ENCODE assay signal across 8 cellular contexts in genomic region chr2:175187378-175187777, GRCh38. TPM values are rescaled to one million over a fixed set of nuclear protein-coding genes. Genes with fewer than 3 reads are reported as not detected.
DNase-seq lines count a peak whose midpoint lies in the region; ATAC-seq and TF ChIP-seq lines count a peak whose summit lies in the region.

No MANE protein-coding gene starts in this region.

- peak; percentile 32 for DNase-seq in activated CD4-positive, alpha-beta T cell treated with anti-CD3 and anti-CD28 coated beads for 36 hours
- DNase-seq in activated CD4-positive, alpha-beta T cell treated with anti-CD3 and anti-CD28 coated beads, Interleukin-2, amount 50 U/mL, for 1 hour, result no peak
- DNase-seq in SW480 (ENCODE audit: low spot score) (peak; percentile 25), mucosa of descending colon (no peak), C1 segment of cervical spinal cord (lab: John Stamatoyannopoulos, UW) (no peak), RWPE1 (ENCODE audit: low spot score) (no peak), NOMO-1 treated with dmso at 0.1 percent for 144 hours (lab: John Stamatoyannopoulos, UW; ENCODE audit: unreplicated experiment) (no peak)

- H3K4me1 Mint-ChIP-seq in activated CD4-positive, alpha-beta T cell treated with anti-CD3 and anti-CD28 coated beads for 36 hours, result no peaks in the 10 kb centered on the region

- H3K4me3 Mint-ChIP-seq in activated CD4-positive, alpha-beta T cell treated with anti-CD3 and anti-CD28 coated beads for 36 hours, result no peak overlapping the region

- H3K36me3 Mint-ChIP-seq in activated CD4-positive, alpha-beta T cell treated with anti-CD3 and anti-CD28 coated beads for 36 hours (ENCODE audit: low read depth), result no peaks in the 10 kb centered on the region

- peaks cover 2% of the 10 kb centered on the region for H3K9me3 ChIP-seq in mucosa of descending colon

- H3K4me3 ChIP-seq in mucosa of descending colon, result no peak overlapping the region

- ATAC-seq in activated CD4-positive, alpha-beta T cell treated with anti-CD3 and anti-CD28 coated beads for 36 hours, result peak; percentile 71
- ATAC-seq in HG02642 (IDR thresholded peaks at IDR 0.05; ENCODE audit: poor library complexity, unreplicated experiment), result peak; percentile 65
- ATAC-seq in mucosa of descending colon, result peak; percentile 41

- TF ChIP-seq CTCF in mucosa of descending colon (IDR thresholded peaks at IDR 0.05) (no peak), RWPE1 (conservative IDR thresholded peaks at IDR 0.05; ENCODE audit: low read depth) (no peak)

- no peaks in the 10 kb centered on the region for H3K4me1 ChIP-seq in mucosa of descending colon (ENCODE audit: low read depth)

- POLR2A ChIA-PET in activated CD4-positive, alpha-beta T cell treated with anti-CD3 and anti-CD28 coated beads for 36 hours (lab: Charles Lee), result no interaction called here
- POLR2A ChIA-PET in RWPE1 (lab: Yijun Ruan, JAX; ENCODE audit: low non-redundant PET), result no interaction called here

- H3K9me3 Mint-ChIP-seq in activated CD4-positive, alpha-beta T cell treated with anti-CD3 and anti-CD28 coated beads for 36 hours (ENCODE audit: low read depth), result peaks cover 2% of the 10 kb centered on the region

- intact Hi-C loops in activated CD4-positive, alpha-beta T cell treated with anti-CD3 and anti-CD28 coated beads for 36 hours (cut with DNase I, micrococcal nuclease), result loop anchor here in 1 of 2 experiments (10.0 kb wide), 1 partner anchor 153 kb away; no protein-coding TSS in a partner anchor
- intact Hi-C loops in mucosa of descending colon (cut with DNase I, micrococcal nuclease), result no loop called here

- CTCF ChIA-PET in activated CD4-positive, alpha-beta T cell treated with anti-CD3 and anti-CD28 coated beads for 36 hours (lab: Charles Lee), result interaction anchor here (1.2 to 1.6 kb wide), 3 partner anchors 21 to 58 kb away, joined by 3 to 6 read pairs (median 3); no protein-coding TSS in a partner anchor
- CTCF ChIA-PET in RWPE1 (lab: Yijun Ruan, JAX), result interaction anchor here (0.5 to 0.7 kb wide), 3 partner anchors 85 to 490 kb away, joined by 3 read pairs; no protein-coding TSS in a partner anchor

- no peaks in the 10 kb centered on the region for H3K36me3 ChIP-seq in mucosa of descending colon (ENCODE audit: low read depth)

- peaks cover 15% of the 10 kb centered on the region for H3K27me3 Mint-ChIP-seq in activated CD4-positive, alpha-beta T cell treated with anti-CD3 and anti-CD28 coated beads for 36 hours

- no peak overlapping the region for H3K27ac Mint-ChIP-seq in activated CD4-positive, alpha-beta T cell treated with anti-CD3 and anti-CD28 coated beads for 36 hours

- H3K27ac ChIP-seq in RWPE1, result no peak overlapping the region

RNA-seq across cellular contexts. Expression of gene ATP5MC3, which starts 5.9 kb away (rescaled TPM):
- 100 to 1,000 TPM; 244 to 386 TPM for total RNA-seq in activated CD4-positive, alpha-beta T cell treated with anti-CD3 and anti-CD28 coated beads for 36 hours
- total RNA-seq in mucosa of descending colon, result 100 to 1,000 TPM; 324 to 627 (median 480) TPM

RNA-seq across cellular contexts. Expression of gene ATF2, which starts 19.4 kb away (rescaled TPM):
- 10 to 100 TPM; 52.2 to 67.5 TPM for total RNA-seq in activated CD4-positive, alpha-beta T cell treated with anti-CD3 and anti-CD28 coated beads for 36 hours
- total RNA-seq in mucosa of descending colon, result 10 to 100 TPM; 43.3 to 50.3 (median 44.7) TPM

Comparison
In these comparisons a context has a peak if more than half of its experiments do, and no peak if none do; other contexts are left out.
1. DNase-seq: peak in activated CD4-positive, alpha-beta T cell treated with anti-CD3 and anti-CD28 coated beads for 36 hours (single experiment) and SW480 (single experiment); none in activated CD4-positive, alpha-beta T cell treated with anti-CD3 and anti-CD28 coated beads, Interleukin-2, amount 50 U/mL, for 1 hour (single experiment), mucosa of descending colon (0 of 3), C1 segment of cervical spinal cord (0 of 14), RWPE1 (single experiment) and NOMO-1 treated with dmso at 0.1 percent for 144 hours (single experiment).
2. Peak in every context shown above with its lines, with median percentiles within 50 percentile points of each other: ATAC-seq.